14 cellular contexts compared by ENCODE assay signal in genomic region chr5:154800582-154800981, GRCh38. TPM values are rescaled to one million over a fixed set of nuclear protein-coding genes. Genes with fewer than 3 reads are reported as not detected.
"Had no signal": no experiment of that assay in that cellular context is flagged by ENCODE, and none has a peak within 500 bp of the region (broad histone marks: within the 10 kb centered on the region; RNA-seq: fewer than 3 reads in every experiment).

No MANE protein-coding gene starts in this region.

- H3K4me1 ChIP-seq: suprapubic skin had no signal

- H3K27ac ChIP-seq: hepatocyte, right atrium auricular region, suprapubic skin had no signal

- H2AFZ ChIP-seq: hepatocyte had no signal

- H3K27ac Mint-ChIP-seq: activated T-helper 1 cell treated with anti-CD3 and anti-CD28 coated beads, Interleukin-12 subunit alpha, Interleukin-12 subunit beta, Interleukin-2, Interleukin-4 antibody, amounts not matched to agents 30 ng/mL and 10 ng/mL and 1 ng/mL, durations not matched to agents 14 hours and 24 hours and 36 hours; dendritic cell treated with granulocyte-macrophage colony-stimulating factor and Interleukin-4, amounts not matched to agents 40 ng/mL and 50 ng/mL, for 4 days; T-helper 17 cell had no signal

- ATAC-seq: SK-N-SH treated with all-trans-retinoic acid at 6 μM for 48 hours, T-helper 17 cell had no signal

- DNase-seq: activated CD4-positive, alpha-beta T cell treated with anti-CD3 and anti-CD28 coated beads, Interleukin-2, amount 50 U/mL, for 4 hours; activated naive CD4-positive, alpha-beta T cell; erythroblast; kidney; stimulated activated CD4-positive, alpha-beta T cell treated with anti-CD3 and anti-CD28 coated beads, Interleukin-1b, Interleukin-23, amount 100 ng/mL, for 48 hours; stimulated activated naive CD4-positive, alpha-beta T cell treated with Interleukin-2 at 50 U/mL for 16 hours; T-helper 17 cell had no signal

- H3K4me3 ChIP-seq: hepatocyte, right atrium auricular region, suprapubic skin had no signal

- H3K27me3 Mint-ChIP-seq: dendritic cell treated with granulocyte-macrophage colony-stimulating factor and Interleukin-4, amounts not matched to agents 40 ng/mL and 50 ng/mL, for 4 days; T-helper 17 cell had no signal

- H3K27me3 ChIP-seq: hepatocyte, right atrium auricular region, suprapubic skin had no signal

- FAIRE-seq: kidney, TTC549 had no signal

- H3K9me3 ChIP-seq: right atrium auricular region, suprapubic skin had no signal

- H3K4me2 ChIP-seq: hepatocyte had no signal

- H3K9me3 Mint-ChIP-seq: activated T-helper 1 cell treated with anti-CD3 and anti-CD28 coated beads, Interleukin-12 subunit alpha, Interleukin-12 subunit beta, Interleukin-2, Interleukin-4 antibody, amounts not matched to agents 30 ng/mL and 10 ng/mL and 1 ng/mL, durations not matched to agents 14 hours and 24 hours and 36 hours; dendritic cell treated with granulocyte-macrophage colony-stimulating factor and Interleukin-4, amounts not matched to agents 40 ng/mL and 50 ng/mL, for 4 days had no signal

- H3K4me3 Mint-ChIP-seq: activated T-helper 1 cell treated with anti-CD3 and anti-CD28 coated beads, Interleukin-12 subunit alpha, Interleukin-12 subunit beta, Interleukin-2, Interleukin-4 antibody, amounts not matched to agents 30 ng/mL and 10 ng/mL and 1 ng/mL, durations not matched to agents 14 hours and 24 hours and 36 hours; dendritic cell treated with granulocyte-macrophage colony-stimulating factor and Interleukin-4, amounts not matched to agents 40 ng/mL and 50 ng/mL, for 4 days; T-helper 17 cell had no signal

RNA-seq across cellular contexts. Expression of gene FAXDC2, which starts 49.8 kb away (rescaled TPM):
- total RNA-seq: activated T-helper 1 cell treated with anti-CD3 and anti-CD28 coated beads, Interleukin-12 subunit alpha, Interleukin-12 subunit beta, Interleukin-2, Interleukin-4 antibody, amounts not matched to agents 30 ng/mL and 10 ng/mL and 1 ng/mL, durations not matched to agents 14 hours and 24 hours and 36 hours had no signal
